ENCODE assay signal across 33 cellular contexts in the genomic region with DNA sequence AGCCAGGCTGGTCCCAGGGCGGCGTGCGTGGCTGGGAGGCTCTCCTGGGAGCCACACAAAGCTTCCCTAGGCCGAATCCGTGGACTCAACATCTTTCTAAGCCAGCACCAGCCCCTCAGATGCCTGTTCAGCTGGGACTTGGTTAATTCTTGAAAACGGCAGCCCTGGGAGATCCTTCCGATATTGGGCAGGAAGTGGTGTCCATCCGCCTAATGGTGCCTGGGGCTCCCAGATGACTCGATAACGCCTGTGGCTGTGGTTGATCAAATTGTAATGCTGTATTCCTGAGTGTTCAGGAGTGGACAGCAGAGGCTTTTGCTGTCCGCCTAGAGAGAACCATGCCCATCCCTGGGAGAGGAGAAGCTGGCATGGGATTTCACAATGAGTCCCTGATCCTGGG. TPM values are rescaled to one million over a fixed set of nuclear protein-coding genes. Genes with fewer than 3 reads are reported as not detected.
"Had no signal": no experiment of that assay in that cellular context is flagged by ENCODE, and none has a peak within 500 bp of the region (broad histone marks: within the 10 kb centered on the region; RNA-seq: fewer than 3 reads in every experiment).

No MANE protein-coding gene starts in this region.

- H3K4me3 Mint-ChIP-seq: stimulated activated effector memory CD8-positive, alpha-beta T cell treated with anti-CD3 and anti-CD28 coated beads, Interleukin-12 subunit alpha, Interleukin-12 subunit beta, amount 100 ng/mL, for 72 hours had no signal

- H3K27ac ChIP-seq: epithelial cell of prostate, gastrocnemius medialis, lower lobe of right lung, prostate gland, sigmoid colon, testis, tibial artery had no signal

- H3K9me3 ChIP-seq: gastrocnemius medialis, lower lobe of right lung, prostate gland, sigmoid colon, testis, tibial artery had no signal

- H3K27me3 ChIP-seq: testis had no signal

- H3K4me1 ChIP-seq: gastrocnemius medialis, lower lobe of right lung, prostate gland, sigmoid colon had no signal

- DNase-seq: cortex of kidney; effector CD4-positive, alpha-beta T cell; endodermal cell; foreskin fibroblast; gastrocnemius medialis; head of caudate nucleus; left ventricle myocardium superior; lower lobe of right lung; naive thymus-derived CD8-positive, alpha-beta T cell; nephron progenitor cell; nucleus accumbens; right cardiac atrium; sigmoid colon; stimulated activated CD4-positive, alpha-beta T cell treated with anti-CD3 and anti-CD28 coated beads, Interleukin-2, amount 100 ng/mL, for 24 hours; stimulated activated CD4-positive, alpha-beta T cell treated with anti-CD3 and anti-CD28 coated beads, Interleukin-4, amount 100 ng/mL, for 24 hours; stimulated activated naive CD8-positive, alpha-beta T cell treated with anti-CD3 and anti-CD28 coated beads, Interleukin-15, Interleukin-2, amounts not matched to agents 100 U/mL and 50 U/mL, for 24 hours; substantia nigra; testis; tibial artery had no signal

- H3K9me3 Mint-ChIP-seq: endodermal cell; naive thymus-derived CD8-positive, alpha-beta T cell; nephron progenitor cell; stimulated activated effector memory CD8-positive, alpha-beta T cell treated with anti-CD3 and anti-CD28 coated beads, Interleukin-12 subunit alpha, Interleukin-12 subunit beta, amount 100 ng/mL, for 72 hours; type B pancreatic cell had no signal

- H3K4me1 Mint-ChIP-seq: endodermal cell, nephron progenitor cell had no signal

- H3K27ac Mint-ChIP-seq: endodermal cell; nephron progenitor cell; stimulated activated effector memory CD8-positive, alpha-beta T cell treated with anti-CD3 and anti-CD28 coated beads, Interleukin-12 subunit alpha, Interleukin-12 subunit beta, amount 100 ng/mL, for 72 hours; type B pancreatic cell had no signal

- H3K36me3 Mint-ChIP-seq: stimulated activated effector memory CD8-positive, alpha-beta T cell treated with anti-CD3 and anti-CD28 coated beads, Interleukin-12 subunit alpha, Interleukin-12 subunit beta, amount 100 ng/mL, for 72 hours; type B pancreatic cell had no signal

- H3K36me3 ChIP-seq: gastrocnemius medialis, lower lobe of right lung, prostate gland, sigmoid colon, tibial artery had no signal

- ATAC-seq: esophagus mucosa; gastrocnemius medialis; left ventricle myocardium superior; lower lobe of right lung; naive thymus-derived CD8-positive, alpha-beta T cell; right cardiac atrium; stimulated activated effector memory CD8-positive, alpha-beta T cell treated with anti-CD3 and anti-CD28 coated beads, Interleukin-12 subunit alpha, Interleukin-12 subunit beta, amount 100 ng/mL, for 72 hours; stimulated activated naive CD8-positive, alpha-beta T cell treated with anti-CD3 and anti-CD28 coated beads, Interleukin-15, Interleukin-2, amounts not matched to agents 100 U/mL and 50 U/mL, for 24 hours had no signal

- H3K4me3 ChIP-seq: gastrocnemius medialis, lower lobe of right lung, prostate gland, sigmoid colon, testis, tibial artery had no signal

RNA-seq across cellular contexts. Expression of a gene that starts 14.1 kb away (rescaled TPM):
- total RNA-seq: dermis microvascular lymphatic vessel endothelial cell; esophagus mucosa; glomerular endothelial cell; naive thymus-derived CD8-positive, alpha-beta T cell; osteocyte; renal cortical epithelial cell had no signal
- polyA plus RNA-seq: keratinocyte; naive thymus-derived CD8-positive, alpha-beta T cell had no signal

RNA-seq across cellular contexts. Expression of a gene that starts 16.8 kb away (rescaled TPM):
- total RNA-seq: endodermal cell; esophagus mucosa; gastrocnemius medialis; glomerular endothelial cell; left ventricle myocardium superior; lower lobe of right lung; mesenteric fat pad; myocyte; naive thymus-derived CD8-positive, alpha-beta T cell; osteocyte; renal cortical epithelial cell; right cardiac atrium; sigmoid colon; urinary bladder had no signal
- polyA plus RNA-seq: keratinocyte; naive thymus-derived CD8-positive, alpha-beta T cell; right cardiac atrium; sigmoid colon; urinary bladder had no signal

RNA-seq across cellular contexts. Expression of a gene that starts 52.9 kb away (rescaled TPM):
- total RNA-seq: dermis microvascular lymphatic vessel endothelial cell; esophagus mucosa; gastrocnemius medialis; glomerular endothelial cell; left ventricle myocardium superior; lower lobe of right lung; mesenteric fat pad; myocyte; naive thymus-derived CD8-positive, alpha-beta T cell; osteocyte; prostate gland; renal cortical epithelial cell; right cardiac atrium; sigmoid colon; skeletal muscle tissue; urinary bladder had no signal
- polyA plus RNA-seq: keratinocyte; naive thymus-derived CD8-positive, alpha-beta T cell; right cardiac atrium; sigmoid colon; urinary bladder had no signal
